ENCODE assay signal across 36 cellular contexts in genomic region chr12:126040307-126040706, GRCh38.
"Had no signal": no experiment of that assay in that cellular context is flagged by ENCODE, and none has a peak within 500 bp of the region (broad histone marks: within the 10 kb centered on the region; RNA-seq: fewer than 3 reads in every experiment).

No MANE protein-coding gene starts in this region.

- H3K4me3 ChIP-seq: adrenal gland, body of pancreas, breast epithelium, cardiac muscle cell had no signal

- H3K4me3 Mint-ChIP-seq: activated B cell treated with CpG ODN at 0.5 μM for 24 hours; activated CD4-positive, alpha-beta memory T cell treated with anti-CD3 and anti-CD28 coated beads for 36 hours; activated CD4-positive, alpha-beta T cell treated with anti-CD3 and anti-CD28 coated beads, Interleukin-2, amount 10 ng/mL, durations not matched to agents 24 days and 14 days; activated CD8-positive, alpha-beta T cell treated with anti-CD3 and anti-CD28 coated beads for 36 hours; activated naive CD4-positive, alpha-beta T cell treated with anti-CD3 and anti-CD28 coated beads for 36 hours; activated naive CD8-positive, alpha-beta T cell treated with anti-CD3 and anti-CD28 coated beads for 36 hours; activated T-cell treated with anti-CD3 and anti-CD28 coated beads, Interleukin-2, amount 50 U/mL, for 4 hours; activated T-cell treated with anti-CD3 and anti-CD28 coated beads, Interleukin-2, amount 50 U/mL, for 72 hours; activated T-helper 1 cell treated with anti-CD3 and anti-CD28 coated beads, Interleukin-12 subunit alpha, Interleukin-12 subunit beta, Interleukin-2, Interleukin-4 antibody, amounts not matched to agents 30 ng/mL and 10 ng/mL and 1 ng/mL, durations not matched to agents 14 hours and 24 hours and 36 hours; activated T-helper 17 cell treated with anti-CD3 and anti-CD28 coated beads, Interleukin-2, amount 50 U/mL, for 72 hours; central memory CD8-positive, alpha-beta T cell; T-helper 17 cell had no signal

- H3K36me3 Mint-ChIP-seq: activated CD4-positive, alpha-beta memory T cell treated with anti-CD3 and anti-CD28 coated beads for 36 hours; activated naive CD4-positive, alpha-beta T cell treated with anti-CD3 and anti-CD28 coated beads, Interleukin-2, amount 50 U/mL, for 72 hours; activated naive CD8-positive, alpha-beta T cell treated with anti-CD3 and anti-CD28 coated beads for 36 hours had no signal

- H3K27ac Mint-ChIP-seq: activated B cell treated with CpG ODN at 0.5 μM for 24 hours; activated CD4-positive, alpha-beta memory T cell treated with anti-CD3 and anti-CD28 coated beads for 36 hours; activated CD4-positive, alpha-beta T cell treated with anti-CD3 and anti-CD28 coated beads, Interleukin-2, amount 10 ng/mL, durations not matched to agents 24 days and 14 days; activated CD8-positive, alpha-beta T cell treated with anti-CD3 and anti-CD28 coated beads for 36 hours; activated naive CD4-positive, alpha-beta T cell treated with anti-CD3 and anti-CD28 coated beads for 36 hours; activated naive CD4-positive, alpha-beta T cell treated with anti-CD3 and anti-CD28 coated beads, Interleukin-2, amount 50 U/mL, for 72 hours; activated naive CD8-positive, alpha-beta T cell treated with anti-CD3 and anti-CD28 coated beads for 36 hours; activated T-cell treated with anti-CD3 and anti-CD28 coated beads, Interleukin-2, amount 50 U/mL, for 72 hours; activated T-helper 1 cell treated with anti-CD3 and anti-CD28 coated beads, Interleukin-12 subunit alpha, Interleukin-12 subunit beta, Interleukin-2, Interleukin-4 antibody, amounts not matched to agents 30 ng/mL and 10 ng/mL and 1 ng/mL, durations not matched to agents 14 hours and 24 hours and 36 hours; activated T-helper 17 cell treated with anti-CD3 and anti-CD28 coated beads, Interleukin-2, amount 50 U/mL, for 72 hours; T-helper 17 cell had no signal

- DNase-seq: activated B cell treated with CpG ODN at 0.5 μM for 24 hours; activated CD4-positive, alpha-beta memory T cell treated with anti-CD3 and anti-CD28 coated beads for 36 hours; activated CD4-positive, alpha-beta T cell treated with anti-CD3 and anti-CD28 coated beads for 4 hours; activated CD4-positive, alpha-beta T cell treated with anti-CD3 and anti-CD28 coated beads, Interleukin-2, amount 10 ng/mL, durations not matched to agents 24 days and 14 days; activated CD4-positive, alpha-beta T cell treated with anti-CD3 and anti-CD28 coated beads, Interleukin-2, amount 50 U/mL, for 1 hour; activated CD4-positive, alpha-beta T cell treated with anti-CD3 and anti-CD28 coated beads, Interleukin-2, amount 50 U/mL, for 4 hours; activated CD4-positive, CD25-positive, alpha-beta regulatory T cell treated with anti-CD3 and anti-CD28 coated beads, Interleukin-2, amount 50 U/mL, for 72 hours; activated CD8-positive, alpha-beta memory T cell treated with anti-CD3 and anti-CD28 coated beads, Interleukin-2, amount 50 U/mL, for 4 hours; activated CD8-positive, alpha-beta T cell treated with anti-CD3 and anti-CD28 coated beads for 36 hours; activated effector memory CD4-positive, alpha-beta T cell treated with anti-CD3 and anti-CD28 coated beads, Interleukin-2, amount 50 U/mL, for 16 hours; activated gamma-delta T cell treated with Interleukin-2 at 50 U/mL for 16 hours; activated naive CD4-positive, alpha-beta T cell; activated naive CD4-positive, alpha-beta T cell treated with anti-CD3 and anti-CD28 coated beads for 36 hours; activated naive CD4-positive, alpha-beta T cell treated with anti-CD3 and anti-CD28 coated beads, Interleukin-2, amount 50 U/mL, for 16 hours; activated naive CD8-positive, alpha-beta T cell treated with anti-CD3 and anti-CD28 coated beads for 36 hours; activated T-cell treated with anti-CD3 and anti-CD28 coated beads for 4 hours; activated T-cell treated with anti-CD3 and anti-CD28 coated beads, Interleukin-2, amount 50 U/mL, for 1 hour; activated T-cell treated with anti-CD3 and anti-CD28 coated beads, Interleukin-2, amount 50 U/mL, for 4 hours; activated T-cell treated with anti-CD3 and anti-CD28 coated beads, Interleukin-2, amount 50 U/mL, for 72 hours; adrenal gland; amniotic stem cell; aorta; body of pancreas; brain microvascular endothelial cell; caudate nucleus; cerebellar nuclear complex; T-helper 17 cell had no signal

- H3K27me3 ChIP-seq: adrenal gland, body of pancreas, brain microvascular endothelial cell, cardiac muscle cell had no signal

- H3K9me3 Mint-ChIP-seq: activated CD4-positive, alpha-beta memory T cell treated with anti-CD3 and anti-CD28 coated beads for 36 hours; activated CD8-positive, alpha-beta T cell treated with anti-CD3 and anti-CD28 coated beads for 36 hours; activated T-helper 17 cell treated with anti-CD3 and anti-CD28 coated beads, Interleukin-2, amount 50 U/mL, for 72 hours had no signal

- H3K4me1 Mint-ChIP-seq: activated B cell treated with CpG ODN at 0.5 μM for 24 hours; activated CD4-positive, alpha-beta T cell treated with anti-CD3 and anti-CD28 coated beads, Interleukin-2, amount 10 ng/mL, durations not matched to agents 24 days and 14 days; activated naive CD8-positive, alpha-beta T cell treated with anti-CD3 and anti-CD28 coated beads for 36 hours; activated T-helper 17 cell treated with anti-CD3 and anti-CD28 coated beads, Interleukin-2, amount 50 U/mL, for 72 hours; central memory CD8-positive, alpha-beta T cell; T-helper 17 cell had no signal

- FAIRE-seq: astrocyte, TTC549 had no signal

- H3K27ac ChIP-seq: adrenal gland, body of pancreas, brain microvascular endothelial cell, breast epithelium, cardiac muscle cell, VCaP had no signal

- H3K36me3 ChIP-seq: adrenal gland, brain microvascular endothelial cell, breast epithelium, cardiac muscle cell had no signal

- H3K4me1 ChIP-seq: adrenal gland, body of pancreas, breast epithelium had no signal

- H3K27me3 Mint-ChIP-seq: activated B cell treated with CpG ODN at 0.5 μM for 24 hours; activated CD4-positive, alpha-beta memory T cell treated with anti-CD3 and anti-CD28 coated beads for 36 hours; activated CD4-positive, alpha-beta T cell treated with anti-CD3 and anti-CD28 coated beads, Interleukin-2, amount 10 ng/mL, durations not matched to agents 24 days and 14 days; activated naive CD8-positive, alpha-beta T cell treated with anti-CD3 and anti-CD28 coated beads for 36 hours had no signal

- ATAC-seq: activated CD8-positive, alpha-beta T cell treated with anti-CD3 and anti-CD28 coated beads for 36 hours; activated naive CD4-positive, alpha-beta T cell treated with anti-CD3 and anti-CD28 coated beads, Interleukin-2, amount 50 U/mL, for 72 hours; activated T-cell treated with anti-CD3 and anti-CD28 coated beads, Interleukin-2, amount 50 U/mL, for 4 hours; activated T-cell treated with anti-CD3 and anti-CD28 coated beads, Interleukin-2, amount 50 U/mL, for 72 hours; activated T-helper 17 cell treated with anti-CD3 and anti-CD28 coated beads, Interleukin-2, amount 50 U/mL, for 72 hours; body of pancreas; T-helper 17 cell had no signal

- H3K9me3 ChIP-seq: adrenal gland, body of pancreas, breast epithelium had no signal
